In genomic region chr4:21205821-21206531, GRCh38 we compare ENCODE assay signal across 25 cellular contexts.
"Had no signal": no experiment of that assay in that cellular context is flagged by ENCODE, and none has a peak within 500 bp of the region (broad histone marks: within the 10 kb centered on the region; RNA-seq: fewer than 3 reads in every experiment).

No MANE protein-coding gene starts in this region.

- H3K36me3 Mint-ChIP-seq: natural killer cell treated with Interleukin-12 subunit alpha and Interleukin-12 subunit beta and Interleukin-15 and Interleukin-18, amount 100 ng/mL, for 72 hours; T-cell had no signal

- DNase-seq: activated CD4-positive, alpha-beta T cell treated with anti-CD3 and anti-CD28 coated beads for 48 hours; activated CD4-positive, CD25-positive, alpha-beta regulatory T cell; activated CD8-positive, alpha-beta T cell treated with anti-CD3 and anti-CD28 coated beads for 36 hours; activated naive CD4-positive, alpha-beta T cell treated with Interleukin-2 at 50 U/mL for 16 hours; activated naive CD8-positive, alpha-beta T cell treated with anti-CD3 and anti-CD28 coated beads, Interleukin-2, amount 50 U/mL, for 24 hours; activated T-cell treated with anti-CD3 and anti-CD28 coated beads, Interleukin-2, amount 50 U/mL, for 1 hour; anterior cingulate cortex; brain microvascular endothelial cell; colonic mucosa; left colon; lower lobe of right lung; nucleus accumbens; posterior cingulate gyrus; stimulated activated CD4-positive, alpha-beta T cell treated with anti-CD3 and anti-CD28 coated beads, Interleukin-12 subunit alpha, Interleukin-12 subunit beta, amount 100 ng/mL, for 4 hours; stimulated activated CD4-positive, alpha-beta T cell treated with anti-CD3 and anti-CD28 coated beads, Interleukin-1b, Interleukin-23, amount 100 ng/mL, for 48 hours; stimulated activated CD8-positive, alpha-beta memory T cell treated with anti-CD3 and anti-CD28 coated beads, Interleukin-4, amount 100 ng/mL, for 48 hours; stimulated activated naive CD4-positive, alpha-beta T cell; T-cell; T-helper 9 cell; tibial artery had no signal

- H3K27me3 Mint-ChIP-seq: activated CD8-positive, alpha-beta T cell treated with anti-CD3 and anti-CD28 coated beads for 36 hours; activated naive CD8-positive, alpha-beta T cell treated with anti-CD3 and anti-CD28 coated beads, Interleukin-2, amount 50 U/mL, for 24 hours; activated T-helper 17 cell treated with anti-CD3 and anti-CD28 coated beads, Interleukin-2, amount 50 U/mL, for 72 hours; central memory CD8-positive, alpha-beta T cell; T-cell had no signal

- H3K4me1 Mint-ChIP-seq: activated naive CD8-positive, alpha-beta T cell treated with anti-CD3 and anti-CD28 coated beads, Interleukin-2, amount 50 U/mL, for 24 hours; activated T-helper 17 cell treated with anti-CD3 and anti-CD28 coated beads, Interleukin-2, amount 50 U/mL, for 72 hours; central memory CD8-positive, alpha-beta T cell; T-cell had no signal

- H3K9me3 ChIP-seq: colonic mucosa, esophagus muscularis mucosa, lower lobe of right lung, tibial artery had no signal

- H3K27ac Mint-ChIP-seq: activated CD8-positive, alpha-beta T cell treated with anti-CD3 and anti-CD28 coated beads for 36 hours; activated naive CD8-positive, alpha-beta T cell treated with anti-CD3 and anti-CD28 coated beads, Interleukin-2, amount 50 U/mL, for 24 hours; activated T-helper 17 cell treated with anti-CD3 and anti-CD28 coated beads, Interleukin-2, amount 50 U/mL, for 72 hours; natural killer cell treated with Interleukin-12 subunit alpha and Interleukin-12 subunit beta and Interleukin-15 and Interleukin-18, amount 100 ng/mL, for 72 hours; T-cell had no signal

- H3K27ac ChIP-seq: brain microvascular endothelial cell, colonic mucosa, esophagus muscularis mucosa, lower lobe of right lung, tibial artery had no signal

- H3K4me3 ChIP-seq: colonic mucosa, esophagus muscularis mucosa, lower lobe of right lung, tibial artery had no signal

- H3K27me3 ChIP-seq: brain microvascular endothelial cell, colonic mucosa, esophagus muscularis mucosa, tibial artery had no signal

- FAIRE-seq: islet of Langerhans had no signal

- H3K9me3 Mint-ChIP-seq: activated T-helper 17 cell treated with anti-CD3 and anti-CD28 coated beads, Interleukin-2, amount 50 U/mL, for 72 hours had no signal

- H3K36me3 ChIP-seq: brain microvascular endothelial cell, colonic mucosa, esophagus muscularis mucosa, lower lobe of right lung, tibial artery had no signal

- H3K4me1 ChIP-seq: colonic mucosa, esophagus muscularis mucosa, lower lobe of right lung, tibial artery had no signal

- H3K4me3 Mint-ChIP-seq: activated CD8-positive, alpha-beta T cell treated with anti-CD3 and anti-CD28 coated beads for 36 hours; activated naive CD8-positive, alpha-beta T cell treated with anti-CD3 and anti-CD28 coated beads, Interleukin-2, amount 50 U/mL, for 24 hours; activated T-helper 17 cell treated with anti-CD3 and anti-CD28 coated beads, Interleukin-2, amount 50 U/mL, for 72 hours; central memory CD8-positive, alpha-beta T cell; natural killer cell treated with Interleukin-12 subunit alpha and Interleukin-12 subunit beta and Interleukin-15 and Interleukin-18, amount 100 ng/mL, for 72 hours; T-cell had no signal

- ATAC-seq: activated CD8-positive, alpha-beta T cell treated with anti-CD3 and anti-CD28 coated beads for 36 hours; activated naive CD8-positive, alpha-beta T cell treated with anti-CD3 and anti-CD28 coated beads, Interleukin-2, amount 50 U/mL, for 24 hours; activated T-helper 17 cell treated with anti-CD3 and anti-CD28 coated beads, Interleukin-2, amount 50 U/mL, for 72 hours; left colon; lower lobe of right lung; natural killer cell treated with Interleukin-12 subunit alpha and Interleukin-12 subunit beta and Interleukin-15 and Interleukin-18, amount 100 ng/mL, for 72 hours; T-cell had no signal
